In genomic region chr10:32980558-32981468, GRCh38 we compare ENCODE assay signal across 1 cellular context.
TF ChIP-seq lines count a peak whose summit lies in the region.

No MANE protein-coding gene starts in this region.

TF ChIP-seq in K562, 482 proteins besides CTCF, POLR2A, EP300 and RAD21 (continued from another document):
- peak; percentile 98 for TF ChIP-seq TFE3 (CRISPR knock-in tag; IDR thresholded peaks at IDR 0.05)
- no peak for TF ChIP-seq HDGF (IDR thresholded peaks at IDR 0.05)
- TF ChIP-seq ARID1B (IDR thresholded peaks at IDR 0.05): peak; percentile 82
- no peak for TF ChIP-seq IRF1 (CRISPR knock-in tag; IDR thresholded peaks at IDR 0.05; ENCODE audit: borderline replicate concordance)
- TF ChIP-seq FOSL1 (tag; conservative IDR thresholded peaks at IDR 0.05): peak; percentile 96
- TF ChIP-seq USF2 (CRISPR knock-in tag; IDR thresholded peaks at IDR 0.05): peak; percentile 96
- TF ChIP-seq PCBP1 (IDR thresholded peaks at IDR 0.05; ENCODE audit: low read depth, low read length, poor library complexity, severe bottlenecking): no peak
- TF ChIP-seq E2F8 (IDR thresholded peaks at IDR 0.05; ENCODE audit: low read depth, partially characterized antibody): no peak
- no peak for TF ChIP-seq BRF1 (IDR thresholded peaks at IDR 0.05; ENCODE audit: borderline replicate concordance, extremely low read depth, insufficient read length)
- no peak for TF ChIP-seq ARID4B (CRISPR knock-in tag; IDR thresholded peaks at IDR 0.05)
- TF ChIP-seq SMAD1 (IDR thresholded peaks at IDR 0.05; ENCODE audit: low read depth, low read length, partially characterized antibody): peak; percentile 22
- TF ChIP-seq PATZ1 (CRISPR knock-in tag; IDR thresholded peaks at IDR 0.05; ENCODE audit: borderline replicate concordance): no peak
- TF ChIP-seq ZNF764 (CRISPR knock-in tag; IDR thresholded peaks at IDR 0.05; ENCODE audit: low read depth): no peak
- no peak for TF ChIP-seq ZNF551 (CRISPR knock-in tag; IDR thresholded peaks at IDR 0.05)
- TF ChIP-seq MEIS2 (IDR thresholded peaks at IDR 0.05; ENCODE audit: partially characterized antibody): peak; percentile 96
